1 cellular context compared by ENCODE assay signal in genomic region chr19:4088975-4089374, GRCh38.
TF ChIP-seq lines count a peak whose summit lies in the region.

No MANE protein-coding gene starts in this region.

TF ChIP-seq in SK-N-SH treated with all-trans-retinoic acid at 6 μM for 48 hours, 23 proteins besides CTCF, POLR2A, EP300 and RAD21 (continued from another document):
- no peak for TF ChIP-seq POU6F1 (CRISPR knock-in tag; IDR thresholded peaks at IDR 0.05; ENCODE audit: borderline replicate concordance, low read depth)
- no peak for TF ChIP-seq GLIS3 (CRISPR knock-in tag; IDR thresholded peaks at IDR 0.05)
- TF ChIP-seq SNAI2 (CRISPR knock-in tag; IDR thresholded peaks at IDR 0.05) = no peak
- no peak for TF ChIP-seq RARB (CRISPR knock-in tag; IDR thresholded peaks at IDR 0.05)
- TF ChIP-seq CSRNP3 (CRISPR knock-in tag; IDR thresholded peaks at IDR 0.05) = no peak
- no peak for TF ChIP-seq BACH2 (CRISPR knock-in tag; IDR thresholded peaks at IDR 0.05; ENCODE audit: borderline replicate concordance)
TF ChIP-seq in SK-N-SH treated with all-trans-retinoic acid at 6 μM for 48 hours: peak in this region for 0.
